ENCODE assay signal across 9 cellular contexts in the genomic region with DNA sequence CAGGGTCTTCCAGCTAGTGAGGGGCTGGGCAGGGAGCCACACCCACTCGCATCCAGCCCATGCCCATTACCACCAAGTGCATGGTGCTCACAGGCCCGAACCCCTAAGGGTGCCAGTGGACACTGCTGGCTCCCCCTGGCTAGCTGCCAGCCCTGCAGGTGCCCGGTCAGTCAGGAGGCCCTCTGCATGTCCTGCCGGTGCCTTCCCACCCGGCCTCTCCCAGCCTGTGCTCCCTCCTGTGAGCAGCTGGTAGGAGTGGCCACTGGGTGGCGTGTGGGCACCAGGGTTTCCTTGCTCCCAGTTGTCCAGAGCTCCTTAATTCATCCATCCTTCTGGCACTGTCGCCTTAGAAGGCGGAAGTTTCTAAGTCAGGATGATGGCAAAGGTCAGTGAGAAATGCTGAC. TPM values are rescaled to one million over a fixed set of nuclear protein-coding genes. Genes with fewer than 3 reads are reported as not detected.
A peak's percentile ranks its signal among the peaks of the same experiment; 100 is the strongest.
DNase-seq lines count a peak whose midpoint lies in the region; ATAC-seq, FAIRE-seq and TF ChIP-seq lines count a peak whose summit lies in the region.
"Had no signal": no experiment of that assay in that cellular context is flagged by ENCODE, and none has a peak within 500 bp of the region (broad histone marks: within the 10 kb centered on the region; RNA-seq: fewer than 3 reads in every experiment).

No MANE protein-coding gene starts in this region.

- H3K4me1 ChIP-seq in small intestine (ENCODE audit: control insufficient read depth in 2 of 2, insufficient read depth in 1 of 2, low read depth in 1 of 2, low read length in 1 of 2), result no peaks in the 10 kb centered on the region

- no peak overlapping the region for H3K27ac ChIP-seq in small intestine (ENCODE audit: low read depth in 1 of 2, low read length in 1 of 2)

- DNase-seq in activated naive CD8-positive, alpha-beta T cell treated with anti-CD3 and anti-CD28 coated beads, Interleukin-2, amount 50 U/mL, for 24 hours, result peak; percentile 11
- DNase-seq in activated naive CD8-positive, alpha-beta T cell treated with anti-CD3 and anti-CD28 coated beads for 36 hours, result no peak
- peak; percentile 59 for DNase-seq in NB4 (ENCODE audit: low read depth)
- DNase-seq in SW480 (ENCODE audit: low spot score), result peak; percentile 63
- DNase-seq in glomerular visceral epithelial cell (ENCODE audit: extremely low spot score), result peak; percentile 65
- DNase-seq in small intestine, result peak; percentile 80
- no peak for DNase-seq in naive thymus-derived CD8-positive, alpha-beta T cell
- DNase-seq in stimulated activated CD4-positive, alpha-beta T cell treated with anti-CD3 and anti-CD28 coated beads, Interleukin-4, amount 100 ng/mL, for 1 hour, result no peak

- peaks cover 14% of the 10 kb centered on the region for H3K36me3 Mint-ChIP-seq in activated naive CD8-positive, alpha-beta T cell treated with anti-CD3 and anti-CD28 coated beads, Interleukin-2, amount 50 U/mL, for 24 hours (ENCODE audit: low read depth)
- peaks cover 5% of the 10 kb centered on the region for H3K36me3 Mint-ChIP-seq in activated naive CD8-positive, alpha-beta T cell treated with anti-CD3 and anti-CD28 coated beads for 36 hours
- H3K36me3 Mint-ChIP-seq in naive thymus-derived CD8-positive, alpha-beta T cell, result peaks cover 0 to 81% (median 39%) of the 10 kb centered on the region in 3 donors

- no peak overlapping the region for H3K4me3 Mint-ChIP-seq in activated naive CD8-positive, alpha-beta T cell treated with anti-CD3 and anti-CD28 coated beads, Interleukin-2, amount 50 U/mL, for 24 hours
- no peak overlapping the region for H3K4me3 Mint-ChIP-seq in activated naive CD8-positive, alpha-beta T cell treated with anti-CD3 and anti-CD28 coated beads for 36 hours
- H3K4me3 Mint-ChIP-seq in naive thymus-derived CD8-positive, alpha-beta T cell, result no peak overlapping the region
- H3K4me3 Mint-ChIP-seq: central memory CD8-positive, alpha-beta T cell had no signal

- 26 to 56% (median 54%) methylated on average over 8 of the region's 8 CpGs for WGBS in small intestine, 3 donors

- no peak overlapping the region for H3K4me3 ChIP-seq in NB4 (ENCODE audit: low read depth, low read length)
- H3K4me3 ChIP-seq in small intestine (ENCODE audit: low read depth in 1 of 2, low read length in 2 of 2), result no peak overlapping the region

- POLR2A ChIA-PET in naive thymus-derived CD8-positive, alpha-beta T cell (lab: Charles Lee), result no interaction called here

- peak; percentile 71 for TF ChIP-seq CTCF in NB4 (IDR thresholded peaks at IDR 0.05; ENCODE audit: low read depth, low read length)

- ATAC-seq in activated naive CD8-positive, alpha-beta T cell treated with anti-CD3 and anti-CD28 coated beads, Interleukin-2, amount 50 U/mL, for 24 hours, result no peak
- ATAC-seq in naive thymus-derived CD8-positive, alpha-beta T cell, result no peak

- H3K9me3 ChIP-seq in small intestine (ENCODE audit: control insufficient read depth, low read depth), result no peaks in the 10 kb centered on the region

- no peak for FAIRE-seq in small intestine (lab: Jason Lieb, UNC)

- no peak overlapping the region for H3K27ac Mint-ChIP-seq in activated naive CD8-positive, alpha-beta T cell treated with anti-CD3 and anti-CD28 coated beads, Interleukin-2, amount 50 U/mL, for 24 hours
- no peak overlapping the region for H3K27ac Mint-ChIP-seq in activated naive CD8-positive, alpha-beta T cell treated with anti-CD3 and anti-CD28 coated beads for 36 hours
- no peak overlapping the region for H3K27ac Mint-ChIP-seq in naive thymus-derived CD8-positive, alpha-beta T cell

- H3K27me3 Mint-ChIP-seq in activated naive CD8-positive, alpha-beta T cell treated with anti-CD3 and anti-CD28 coated beads, Interleukin-2, amount 50 U/mL, for 24 hours, result no peaks in the 10 kb centered on the region
- no peaks in the 10 kb centered on the region for H3K27me3 Mint-ChIP-seq in activated naive CD8-positive, alpha-beta T cell treated with anti-CD3 and anti-CD28 coated beads for 36 hours
- H3K27me3 Mint-ChIP-seq in naive thymus-derived CD8-positive, alpha-beta T cell, result no peaks in the 10 kb centered on the region
- H3K27me3 Mint-ChIP-seq: central memory CD8-positive, alpha-beta T cell had no signal

- H3K27me3 ChIP-seq in small intestine (ENCODE audit: control insufficient read depth in 2 of 2, insufficient read depth in 2 of 2, low read length in 2 of 2), result no peaks in the 10 kb centered on the region

- TF ChIP-seq POLR2A in NB4 (IDR thresholded peaks at IDR 0.05; ENCODE audit: extremely low read depth, insufficient read length), result no peak

- H3K4me1 Mint-ChIP-seq in activated naive CD8-positive, alpha-beta T cell treated with anti-CD3 and anti-CD28 coated beads, Interleukin-2, amount 50 U/mL, for 24 hours, result peaks cover 13% of the 10 kb centered on the region
- H3K4me1 Mint-ChIP-seq in activated naive CD8-positive, alpha-beta T cell treated with anti-CD3 and anti-CD28 coated beads for 36 hours, result no peaks in the 10 kb centered on the region
- peaks cover 0 to 29% (median 5%) of the 10 kb centered on the region in 4 donors for H3K4me1 Mint-ChIP-seq in naive thymus-derived CD8-positive, alpha-beta T cell

- peaks cover 6 to 11% of the 10 kb centered on the region in 2 donors for H3K36me3 ChIP-seq in small intestine (ENCODE audit: control insufficient read depth in 2 of 2, insufficient read depth in 2 of 2, low read length in 2 of 2)

- H3K9me3 Mint-ChIP-seq in activated naive CD8-positive, alpha-beta T cell treated with anti-CD3 and anti-CD28 coated beads, Interleukin-2, amount 50 U/mL, for 24 hours, result no peaks in the 10 kb centered on the region
- H3K9me3 Mint-ChIP-seq in activated naive CD8-positive, alpha-beta T cell treated with anti-CD3 and anti-CD28 coated beads for 36 hours, result no peaks in the 10 kb centered on the region
- H3K9me3 Mint-ChIP-seq in naive thymus-derived CD8-positive, alpha-beta T cell, result no peaks in the 10 kb centered on the region
- H3K9me3 Mint-ChIP-seq: central memory CD8-positive, alpha-beta T cell had no signal

RNA-seq across cellular contexts. Expression of a gene that starts 33.4 kb away (rescaled TPM):
- total RNA-seq in activated naive CD8-positive, alpha-beta T cell treated with anti-CD3 and anti-CD28 coated beads for 36 hours, result 10 to 100 TPM; 35.1 to 36.5 TPM
- 100 to 1,000 TPM in 1 of 3 donors, 10 to 100 TPM in 2; 18.1 to 115 (median 41.1) TPM for polyA plus RNA-seq in small intestine
- total RNA-seq in naive thymus-derived CD8-positive, alpha-beta T cell, result 10 to 100 TPM; 19.9 to 23.1 TPM
- polyA plus RNA-seq in naive thymus-derived CD8-positive, alpha-beta T cell, result 10 to 100 TPM in 1 of 3 donors, 1 to 10 TPM in 2; 8.1 to 11.4 (median 9.8) TPM

RNA-seq across cellular contexts. Expression of a gene that starts 42.0 kb away (rescaled TPM):
- not detected for total RNA-seq in activated naive CD8-positive, alpha-beta T cell treated with anti-CD3 and anti-CD28 coated beads for 36 hours
- under 1 TPM; 0.18 to 0.27 (median 0.22) TPM for polyA plus RNA-seq in small intestine
- not detected for total RNA-seq in naive thymus-derived CD8-positive, alpha-beta T cell
- under 1 TPM; 0.09 to 0.25 (median 0.12) TPM for polyA plus RNA-seq in naive thymus-derived CD8-positive, alpha-beta T cell

Comparison
In these comparisons a context has a peak if more than half of its experiments do, and no peak if none do; other contexts are left out.
1. DNase-seq: peak in activated naive CD8-positive, alpha-beta T cell treated with anti-CD3 and anti-CD28 coated beads, Interleukin-2, amount 50 U/mL, for 24 hours (single experiment), NB4 (single experiment), SW480 (single experiment), glomerular visceral epithelial cell (single experiment) and small intestine (single experiment); none in activated naive CD8-positive, alpha-beta T cell treated with anti-CD3 and anti-CD28 coated beads for 36 hours (single experiment), naive thymus-derived CD8-positive, alpha-beta T cell (0 of 10) and stimulated activated CD4-positive, alpha-beta T cell treated with anti-CD3 and anti-CD28 coated beads, Interleukin-4, amount 100 ng/mL, for 1 hour (single experiment).